15 cellular contexts compared by ENCODE assay signal in the genomic region with DNA sequence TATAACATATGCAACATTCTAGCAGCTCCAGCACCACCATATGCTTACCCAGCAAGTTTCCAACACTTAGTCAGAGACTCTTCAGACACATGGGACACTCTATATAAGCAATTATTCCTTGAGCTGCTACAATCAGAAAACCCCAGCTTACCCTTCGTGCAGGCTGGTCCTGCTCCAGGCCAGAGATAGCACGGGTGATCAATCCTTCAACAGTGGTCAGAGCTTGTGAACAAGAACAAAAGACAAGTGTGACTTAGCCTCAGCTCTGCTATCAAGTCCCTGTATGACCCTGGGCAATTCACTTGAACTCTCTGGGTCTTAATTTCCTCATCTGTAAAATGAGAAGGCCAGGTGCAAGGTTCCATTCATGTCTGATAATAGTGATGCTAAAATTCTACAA. TPM values are rescaled to one million over a fixed set of nuclear protein-coding genes. Genes with fewer than 3 reads are reported as not detected.
DNase-seq lines count a peak whose midpoint lies in the region; ATAC-seq and TF ChIP-seq lines count a peak whose summit lies in the region.
"Had no signal": no experiment of that assay in that cellular context is flagged by ENCODE, and none has a peak within 500 bp of the region (broad histone marks: within the 10 kb centered on the region; RNA-seq: fewer than 3 reads in every experiment).

No MANE protein-coding gene starts in this region.

- no peak for DNase-seq in activated CD4-positive, alpha-beta T cell treated with anti-CD3 and anti-CD28 coated beads, Interleukin-2, amount 10 ng/mL, durations not matched to agents 7 days and 5 days
- DNase-seq in activated CD4-positive, alpha-beta T cell treated with anti-CD3 and anti-CD28 coated beads for 48 hours, result no peak
- DNase-seq in NB4 (ENCODE audit: low read depth), result no peak
- no peak for DNase-seq in central memory CD8-positive, alpha-beta T cell (ENCODE audit: low spot score in 2 of 2)
- no peak for DNase-seq in psoas muscle
- DNase-seq in esophagus squamous epithelium (lab: John Stamatoyannopoulos, UW), result no peak
- no peak for DNase-seq in NCI-H82 (lab: John Stamatoyannopoulos, UW)
- DNase-seq: KG1, NCI-H446, SHP77, upper lobe of left lung had no signal

- 77 to 80% (median 79%) methylated on average over 2 of the region's 2 CpGs for WGBS in psoas muscle, 3 donors
- WGBS in esophagus squamous epithelium, 2 donors, result 86 to 93% methylated on average over 1 to 2 of the region's 2 CpGs

- H3K4me1 Mint-ChIP-seq in activated CD4-positive, alpha-beta T cell treated with anti-CD3 and anti-CD28 coated beads, Interleukin-2, amount 10 ng/mL, durations not matched to agents 7 days and 5 days, result peaks cover 53% of the 10 kb centered on the region
- peaks cover 54% of the 10 kb centered on the region for H3K4me1 Mint-ChIP-seq in central memory CD8-positive, alpha-beta T cell

- intact Hi-C loops in psoas muscle (cut with DNase I) (loop anchor here in 1 of 2 donors (5.0 kb wide), 1 partner anchor 441 kb away; no protein-coding TSS in a partner anchor), esophagus squamous epithelium (cut with DNase I) (no loop called here)

- no peaks in the 10 kb centered on the region for H3K27me3 Mint-ChIP-seq in activated CD4-positive, alpha-beta T cell treated with anti-CD3 and anti-CD28 coated beads, Interleukin-2, amount 10 ng/mL, durations not matched to agents 7 days and 5 days
- H3K27me3 Mint-ChIP-seq in central memory CD8-positive, alpha-beta T cell, result no peaks in the 10 kb centered on the region

- peak overlapping the region; percentile 87 for H3K4me3 Mint-ChIP-seq in activated CD4-positive, alpha-beta T cell treated with anti-CD3 and anti-CD28 coated beads, Interleukin-2, amount 10 ng/mL, durations not matched to agents 7 days and 5 days
- peak overlapping the region; percentile 78 for H3K4me3 Mint-ChIP-seq in central memory CD8-positive, alpha-beta T cell

- H3K27ac ChIP-seq in psoas muscle, result no peak overlapping the region
- no peak overlapping the region for H3K27ac ChIP-seq in esophagus squamous epithelium
- H3K27ac ChIP-seq: parathyroid adenoma had no signal

- H3K4me1 ChIP-seq in psoas muscle (peaks cover 10% of the 10 kb centered on the region), esophagus squamous epithelium (peaks cover 12 to 29% (median 14%) of the 10 kb centered on the region in 3 donors)
- H3K4me1 ChIP-seq: parathyroid adenoma had no signal

- no peak for ATAC-seq in central memory CD8-positive, alpha-beta T cell (replicated peaks; ENCODE audit: extremely low read depth, poor library complexity, severe bottlenecking)
- ATAC-seq in psoas muscle, result no peak
- ATAC-seq in GM21360 (IDR thresholded peaks at IDR 0.05; ENCODE audit: unreplicated experiment), result no peak

- peaks cover 23 to 55% of the 10 kb centered on the region in 2 donors for H3K36me3 ChIP-seq in psoas muscle (ENCODE audit: insufficient read depth in 1 of 2, low read depth in 1 of 2)
- H3K36me3 ChIP-seq in esophagus squamous epithelium, result peaks cover 9 to 54% (median 38%) of the 10 kb centered on the region in 3 donors

- H3K36me3 Mint-ChIP-seq in activated CD4-positive, alpha-beta T cell treated with anti-CD3 and anti-CD28 coated beads, Interleukin-2, amount 10 ng/mL, durations not matched to agents 7 days and 5 days (ENCODE audit: low read depth), result peaks cover 53% of the 10 kb centered on the region
- peaks cover 43% of the 10 kb centered on the region for H3K36me3 Mint-ChIP-seq in central memory CD8-positive, alpha-beta T cell (ENCODE audit: insufficient read depth)

- CTCF ChIA-PET in activated CD4-positive, alpha-beta T cell treated with anti-CD3 and anti-CD28 coated beads, Interleukin-2, amount 10 ng/mL, durations not matched to agents 7 days and 5 days (lab: Charles Lee), result interaction anchor here (1.6 to 2.8 kb wide), 3 partner anchors 9 to 19 kb away, joined by 3 to 15 read pairs (median 8); partner anchors contain the start of gene BUD13

- H3K4me3 ChIP-seq in NB4 (ENCODE audit: low read depth, low read length) (peak overlapping the region; percentile 98), psoas muscle (peak overlapping the region; percentile 98), esophagus squamous epithelium (no peak overlapping the region)

- POLR2A ChIA-PET in activated CD4-positive, alpha-beta T cell treated with anti-CD3 and anti-CD28 coated beads, Interleukin-2, amount 10 ng/mL, durations not matched to agents 7 days and 5 days (lab: Charles Lee), result no interaction called here

- H3K27me3 ChIP-seq in psoas muscle (ENCODE audit: insufficient read depth in 3 of 3, low read length in 2 of 3) (no peaks in the 10 kb centered on the region), esophagus squamous epithelium (peaks cover 0 to 11% (median 0%) of the 10 kb centered on the region in 4 donors)
- H3K27me3 ChIP-seq: upper lobe of left lung had no signal

- no peaks in the 10 kb centered on the region for H3K9me3 Mint-ChIP-seq in activated CD4-positive, alpha-beta T cell treated with anti-CD3 and anti-CD28 coated beads, Interleukin-2, amount 10 ng/mL, durations not matched to agents 7 days and 5 days
- H3K9me3 Mint-ChIP-seq in central memory CD8-positive, alpha-beta T cell, result no peaks in the 10 kb centered on the region

- TF ChIP-seq CTCF in NB4 (IDR thresholded peaks at IDR 0.05; ENCODE audit: low read depth, low read length) (no peak), psoas muscle (IDR thresholded peaks at IDR 0.05) (no peak), esophagus squamous epithelium (IDR thresholded peaks at IDR 0.05) (no peak)

- peak overlapping the region; percentile 83 for H3K27ac Mint-ChIP-seq in activated CD4-positive, alpha-beta T cell treated with anti-CD3 and anti-CD28 coated beads, Interleukin-2, amount 10 ng/mL, durations not matched to agents 7 days and 5 days
- H3K27ac Mint-ChIP-seq in central memory CD8-positive, alpha-beta T cell (ENCODE audit: low read depth), result no peak overlapping the region

- no peak for TF ChIP-seq POLR2A in NB4 (IDR thresholded peaks at IDR 0.05; ENCODE audit: extremely low read depth, insufficient read length)
- no peak for TF ChIP-seq POLR2A in esophagus squamous epithelium (IDR thresholded peaks at IDR 0.05)

- no peaks in the 10 kb centered on the region for H3K9me3 ChIP-seq in psoas muscle
- no peaks in the 10 kb centered on the region for H3K9me3 ChIP-seq in esophagus squamous epithelium
- H3K9me3 ChIP-seq: upper lobe of left lung had no signal

RNA-seq across cellular contexts. Expression of gene ZPR1, which starts 1.5 kb away (rescaled TPM):
- total RNA-seq in activated CD4-positive, alpha-beta T cell treated with anti-CD3 and anti-CD28 coated beads, Interleukin-2, amount 10 ng/mL, durations not matched to agents 7 days and 5 days, result 10 to 100 TPM; 55.9 to 58.3 TPM
- total RNA-seq in psoas muscle (10 to 100 TPM; 41.4 to 63.2 (median 56.1) TPM), esophagus squamous epithelium (10 to 100 TPM; 22.1 to 31.0 (median 26.2) TPM)
- 10 to 100 TPM; 40.1 to 98.6 (median 70.2) TPM for polyA plus RNA-seq in psoas muscle

RNA-seq across cellular contexts. Expression of gene APOA5, which starts 5.3 kb away (rescaled TPM):
- total RNA-seq in activated CD4-positive, alpha-beta T cell treated with anti-CD3 and anti-CD28 coated beads, Interleukin-2, amount 10 ng/mL, durations not matched to agents 7 days and 5 days, result not detected
- total RNA-seq in psoas muscle, result not detected
- under 1 TPM in 1 of 3 donors, not detected in 2; 0.05 TPM for polyA plus RNA-seq in psoas muscle
- not detected for total RNA-seq in esophagus squamous epithelium
- total RNA-seq: bronchial epithelial cell, epithelial cell of proximal tubule had no signal

RNA-seq across cellular contexts. Expression of gene BUD13, which starts 13.6 kb away (rescaled TPM):
- total RNA-seq in activated CD4-positive, alpha-beta T cell treated with anti-CD3 and anti-CD28 coated beads, Interleukin-2, amount 10 ng/mL, durations not matched to agents 7 days and 5 days, result 10 to 100 TPM; 37.5 to 39.9 TPM
- total RNA-seq in psoas muscle, result 10 to 100 TPM in 1 of 4 donors, 1 to 10 TPM in 3; 8.6 to 11.4 (median 9.2) TPM
- polyA plus RNA-seq in psoas muscle, result 10 to 100 TPM; 11.2 to 17.1 (median 14.2) TPM
- total RNA-seq in esophagus squamous epithelium, result 10 to 100 TPM in 3 of 4 donors, 1 to 10 TPM in 1; 6.0 to 13.9 (median 12.0) TPM

RNA-seq across cellular contexts. Expression of gene APOA4, which starts 36.7 kb away (rescaled TPM):
- total RNA-seq in activated CD4-positive, alpha-beta T cell treated with anti-CD3 and anti-CD28 coated beads, Interleukin-2, amount 10 ng/mL, durations not matched to agents 7 days and 5 days, result not detected
- under 1 TPM in 1 of 4 donors, not detected in 3; 0.50 TPM for total RNA-seq in psoas muscle
- polyA plus RNA-seq in psoas muscle, result 1 to 10 TPM in 1 of 3 donors, under 1 TPM in 1, not detected in 1; 0.44 to 6.0 TPM
- not detected for total RNA-seq in esophagus squamous epithelium
- total RNA-seq: bronchial epithelial cell, epithelial cell of proximal tubule, upper lobe of left lung had no signal

RNA-seq across cellular contexts. Expression of gene APOC3, which starts 43.3 kb away (rescaled TPM):
- total RNA-seq in activated CD4-positive, alpha-beta T cell treated with anti-CD3 and anti-CD28 coated beads, Interleukin-2, amount 10 ng/mL, durations not matched to agents 7 days and 5 days, result not detected
- total RNA-seq in psoas muscle, result under 1 TPM in 1 of 4 donors, not detected in 3; 0.46 TPM
- 1 to 10 TPM in 1 of 3 donors, under 1 TPM in 1, not detected in 1; 0.26 to 2.2 TPM for polyA plus RNA-seq in psoas muscle
- total RNA-seq in esophagus squamous epithelium, result not detected
- total RNA-seq: bronchial epithelial cell, epithelial cell of proximal tubule had no signal

Comparison
In these comparisons a context has a peak if more than half of its experiments do, and no peak if none do; other contexts are left out.
1. H3K4me3 ChIP-seq: peak in NB4 (single experiment) and psoas muscle (single experiment); none in esophagus squamous epithelium (0 of 4).